In genomic region chr12:51216652-51217051, GRCh38 we compare ENCODE assay signal across 8 cellular contexts. TPM values are rescaled to one million over a fixed set of nuclear protein-coding genes. Genes with fewer than 3 reads are reported as not detected.
DNase-seq lines count a peak whose midpoint lies in the region; ATAC-seq and TF ChIP-seq lines count a peak whose summit lies in the region.

No MANE protein-coding gene starts in this region.

- intact Hi-C loops in sigmoid colon (cut with DNase I): loop anchor here (5.0 kb wide), 1 partner anchor 169 kb away; the partner anchor contains the start of gene LETMD1

- WGBS in sigmoid colon, 2 donors: 61 to 70% methylated on average over 7 of the region's 7 CpGs

- no peaks in the 10 kb centered on the region for H3K27me3 ChIP-seq in GM06990 (replicated peaks; ENCODE audit: control insufficient read depth, insufficient read depth, low read length)
- H3K27me3 ChIP-seq in sigmoid colon: no peaks in the 10 kb centered on the region

- peaks cover 7% of the 10 kb centered on the region for H3K36me3 Mint-ChIP-seq in T-cell

- H3K27ac ChIP-seq in sigmoid colon: peak overlapping the region; percentile 98 to 100 (median 99)

- H3K9me3 ChIP-seq in sigmoid colon: no peaks in the 10 kb centered on the region

- CTCF ChIA-PET in T-cell (lab: Charles Lee): interaction anchor here (1.0 to 1.7 kb wide), 3 partner anchors 22 to 104 kb away, joined by 4 to 6 read pairs (median 5); partner anchors contain the start of gene DAZAP2 (in 2 of the 2)

- peak overlapping the region; percentile 74 to 90 for H3K27ac Mint-ChIP-seq in T-cell

- H3K4me3 ChIP-seq in GM06990 (replicated peaks; ENCODE audit: low read depth, low read length) (peak overlapping the region; percentile 77; the same call in 1 of the 2 replicates), fibroblast of villous mesenchyme (ENCODE audit: low read depth, low read length) (peak overlapping the region; percentile 77), sigmoid colon (peak overlapping the region; percentile 89 to 98 (median 94))

- peak overlapping the region; percentile 63 to 78 (median 75) for H3K4me3 Mint-ChIP-seq in T-cell

- peaks cover 23 to 28% (median 28%) of the 10 kb centered on the region in 3 donors for H3K4me1 Mint-ChIP-seq in T-cell

- DNase-seq in GM06990 (ENCODE audit: extremely low read depth, insufficient read length): no peak
- DNase-seq in T-cell: no peak
- DNase-seq in fibroblast of villous mesenchyme (ENCODE audit: low read depth): no peak
- DNase-seq in sigmoid colon: no peak
- DNase-seq in NCI-H510A treated with DMSO at 0.1 percent for 48 hours (lab: John Stamatoyannopoulos, UW): no peak
- no peak for DNase-seq in NCI-H128 (lab: John Stamatoyannopoulos, UW; ENCODE audit: unreplicated experiment)
- DNase-seq in activated CD4-positive, alpha-beta T cell treated with anti-CD3 and anti-CD28 coated beads for 1 hour: no peak

- H3K36me3 ChIP-seq in GM06990 (ENCODE audit: control insufficient read depth, insufficient read depth, low read length) (no peaks in the 10 kb centered on the region), sigmoid colon (no peaks in the 10 kb centered on the region)

- POLR2A ChIA-PET in T-cell (lab: Charles Lee): interaction anchor here (0.6 to 1.1 kb wide), 2 partner anchors 9 to 24 kb away, joined by 3 read pairs; no protein-coding TSS in a partner anchor

- no peak for TF ChIP-seq CTCF in GM06990 (IDR thresholded peaks at IDR 0.05; ENCODE audit: insufficient read depth, low read length, poor library complexity, severe bottlenecking)
- no peak for TF ChIP-seq CTCF in fibroblast of villous mesenchyme (IDR thresholded peaks at IDR 0.05; ENCODE audit: insufficient read depth, low read depth, low read length)
- TF ChIP-seq CTCF in sigmoid colon (IDR thresholded peaks at IDR 0.05): no peak

- no peak for ATAC-seq in T-cell (replicated peaks in 1 of 4)
- no peak for ATAC-seq in GM18909 (IDR thresholded peaks at IDR 0.05; ENCODE audit: poor library complexity, unreplicated experiment)

- TF ChIP-seq POLR2A in sigmoid colon (IDR thresholded peaks at IDR 0.05): no peak

- no peak for TF ChIP-seq EP300 in sigmoid colon (IDR thresholded peaks at IDR 0.05)

- H3K27me3 Mint-ChIP-seq in T-cell: no peaks in the 10 kb centered on the region

- H3K4me1 ChIP-seq in sigmoid colon: peaks cover 0 to 25% (median 16%) of the 10 kb centered on the region in 4 donors

- H3K9me3 Mint-ChIP-seq in T-cell: no peaks in the 10 kb centered on the region

RNA-seq across cellular contexts. Expression of gene POU6F1, which starts 1.2 kb away (rescaled TPM):
- total RNA-seq in T-cell: 10 to 100 TPM; 29.4 to 61.9 (median 45.4) TPM
- 3.5 and 4.5 TPM in 2 replicates for total RNA-seq in fibroblast of villous mesenchyme
- 10 to 100 TPM in 1 of 4 donors, 1 to 10 TPM in 3; 5.8 to 15.8 (median 8.5) TPM for total RNA-seq in sigmoid colon
- 1 to 10 TPM; 1.2 to 4.5 (median 1.6) TPM for polyA plus RNA-seq in sigmoid colon

RNA-seq across cellular contexts. Expression of gene DAZAP2, which starts 22.0 kb away (rescaled TPM):
- total RNA-seq in T-cell: 100 to 1,000 TPM; 275 to 308 (median 282) TPM
- total RNA-seq in fibroblast of villous mesenchyme: 106 and 139 TPM in 2 replicates
- total RNA-seq in sigmoid colon: 100 to 1,000 TPM; 107 to 265 (median 191) TPM
- polyA plus RNA-seq in sigmoid colon: 100 to 1,000 TPM; 428 to 701 (median 638) TPM

RNA-seq across cellular contexts. Expression of gene TFCP2, which starts 43.7 kb away (rescaled TPM):
- total RNA-seq in T-cell (10 to 100 TPM; 26.8 to 31.8 (median 30.0) TPM), fibroblast of villous mesenchyme (6.4 and 7.8 TPM in 2 replicates), sigmoid colon (10 to 100 TPM; 11.9 to 17.8 (median 13.7) TPM)
- polyA plus RNA-seq in sigmoid colon: 10 to 100 TPM; 10.4 to 18.1 (median 12.6) TPM

RNA-seq across cellular contexts. Expression of gene SMAGP, which starts 53.6 kb away (rescaled TPM):
- total RNA-seq in T-cell (1 to 10 TPM; 3.2 to 5.3 (median 3.6) TPM), fibroblast of villous mesenchyme (5.2 and 8.4 TPM in 2 replicates), sigmoid colon (1 to 10 TPM; 1.9 to 5.3 (median 3.4) TPM)
- polyA plus RNA-seq in sigmoid colon: 10 to 100 TPM; 78.8 to 81.7 (median 81.1) TPM
